ENCODE assay signal across 8 cellular contexts in genomic region chrX:54439967-54440871, GRCh38. TPM values are rescaled to one million over a fixed set of nuclear protein-coding genes. Genes with fewer than 3 reads are reported as not detected.
DNase-seq lines count a peak whose midpoint lies in the region; TF ChIP-seq lines count a peak whose summit lies in the region.

TSS of gene TSR2 (plus strand) at chrX:54440404. CDS start at chrX:54440422, 18 bp downstream.

- peaks cover 6% of the 10 kb centered on the region; the same call in 1 of the 2 replicates for H3K36me3 ChIP-seq in ES-I3 (ENCODE audit: insufficient read depth, low read length)
- peaks cover 4% of the 10 kb centered on the region; the same call in 1 of the 2 replicates for H3K36me3 ChIP-seq in H7 (replicated peaks; ENCODE audit: control insufficient read depth, insufficient read depth, low read length)
- H3K36me3 ChIP-seq in stomach = peaks cover 0 to 25% (median 18%) of the 10 kb centered on the region in 4 donors

- TF ChIP-seq CTCF in neural crest cell (conservative IDR thresholded peaks at IDR 0.05) (peak; percentile 46), stomach (IDR thresholded peaks at IDR 0.05) (no peak)

- intact Hi-C loops in stomach (cut with DNase I; ENCODE audit: low total_unique reads) = no loop called here

- H3K27ac Mint-ChIP-seq in neural crest cell (ENCODE audit: unreplicated experiment) = peak within 1 kb of the TSS; percentile 95

- TF ChIP-seq POLR2A in Raji (IDR thresholded peaks at IDR 0.05; ENCODE audit: insufficient read depth, low read depth, low read length) = peak; percentile 48
- TF ChIP-seq POLR2A in stomach (IDR thresholded peaks at IDR 0.05) = peak in 1 of 4 donors; percentile 18

- DNase-seq in H7 = peak; percentile 82
- peak; percentile 79 for DNase-seq in LoVo (ENCODE audit: low spot score)
- peak; percentile 69 for DNase-seq in activated effector memory CD4-positive, alpha-beta T cell treated with Interleukin-2 at 50 U/mL for 16 hours
- peak; percentile 70 for DNase-seq in fibroblast of the conjunctiva (ENCODE audit: low read depth)
- peak; percentile 59 for DNase-seq in neural crest cell (ENCODE audit: low read depth, low spot score)
- peak; percentile 82 for DNase-seq in stomach

- H3K9me3 Mint-ChIP-seq in neural crest cell = no peaks in the 10 kb centered on the region

- peak within 1 kb of the TSS; percentile 94 for H3K4me3 Mint-ChIP-seq in neural crest cell

- H3K27me3 ChIP-seq in H7 (ENCODE audit: control insufficient read depth, insufficient read depth, low read length) = no peaks in the 10 kb centered on the region
- H3K27me3 ChIP-seq in stomach = no peaks in the 10 kb centered on the region

- peaks cover 3% of the 10 kb centered on the region; the same call in 1 of the 2 replicates for H3K4me1 ChIP-seq in ES-I3 (ENCODE audit: insufficient read depth, low read length)
- H3K4me1 ChIP-seq in stomach = peaks cover 5 to 19% (median 14%) of the 10 kb centered on the region in 4 donors

- peak within 1 kb of the TSS; percentile 4 to 82 (median 65) for H3K27ac ChIP-seq in stomach

- H3K9me3 ChIP-seq in ES-I3 (ENCODE audit: control insufficient read depth, insufficient read depth, low read length) (no peaks in the 10 kb centered on the region), stomach (no peaks in the 10 kb centered on the region)

- TF ChIP-seq EP300 in stomach (IDR thresholded peaks at IDR 0.05) = no peak

- WGBS in stomach, 5 donors = 0 to 48% (median 3%) methylated on average over 26 to 40 of the region's 40 CpGs

- H3K27me3 Mint-ChIP-seq in neural crest cell (ENCODE audit: low read depth) = no peaks in the 10 kb centered on the region

- H3K4me1 Mint-ChIP-seq in neural crest cell = peaks cover 18% of the 10 kb centered on the region

- peaks cover 12% of the 10 kb centered on the region for H3K36me3 Mint-ChIP-seq in neural crest cell (ENCODE audit: low read depth)

- H3K4me3 ChIP-seq in H7 (ENCODE audit: insufficient read depth, low read depth, low read length) (peak within 1 kb of the TSS; percentile 79), stomach (peak within 1 kb of the TSS; percentile 63 to 97 (median 82))

- peak within 1 kb of the TSS; percentile 92 for H3K9ac ChIP-seq in ES-I3 (ENCODE audit: low read depth, low read length)

RNA-seq across cellular contexts. Expression of gene TSR2, which starts in this region (rescaled TPM):
- total RNA-seq in H7 (2014; rRNA removed; shearing (Covaris generic)) = 16.2 and 16.3 TPM in 2 replicates
- total RNA-seq in neural crest cell (39.3 and 40.2 TPM in 2 replicates), stomach (10 to 100 TPM in 4 of 5 donors, not detected in 1; 12.5 to 42.0 (median 17.0) TPM)
- 10 to 100 TPM; 28.8 to 48.1 (median 46.0) TPM for polyA plus RNA-seq in stomach

Comparison
In these comparisons a context has a peak if more than half of its experiments do, and no peak if none do; other contexts are left out.
1. Peak in every context shown above with its lines: DNase-seq, H3K4me3 ChIP-seq and H3K27ac ChIP-seq.